1 cellular context compared by ENCODE assay signal in genomic region chr13:90287521-90287920, GRCh38.
TF ChIP-seq lines count a peak whose summit lies in the region.

No MANE protein-coding gene starts in this region.

TF ChIP-seq in H1, 55 proteins besides CTCF, POLR2A, EP300 and RAD21 (continued from another document):
- TF ChIP-seq FOSL1 (IDR thresholded peaks at IDR 0.05; ENCODE audit: insufficient read depth, low read depth, low read length) (no peak), RBBP5 (IDR thresholded peaks at IDR 0.05; ENCODE audit: borderline replicate concordance, low read depth, low read length) (no peak), EZH2 (IDR thresholded peaks at IDR 0.05; ENCODE audit: low read depth, low read length, severe bottlenecking) (no peak)
